In the genomic region with DNA sequence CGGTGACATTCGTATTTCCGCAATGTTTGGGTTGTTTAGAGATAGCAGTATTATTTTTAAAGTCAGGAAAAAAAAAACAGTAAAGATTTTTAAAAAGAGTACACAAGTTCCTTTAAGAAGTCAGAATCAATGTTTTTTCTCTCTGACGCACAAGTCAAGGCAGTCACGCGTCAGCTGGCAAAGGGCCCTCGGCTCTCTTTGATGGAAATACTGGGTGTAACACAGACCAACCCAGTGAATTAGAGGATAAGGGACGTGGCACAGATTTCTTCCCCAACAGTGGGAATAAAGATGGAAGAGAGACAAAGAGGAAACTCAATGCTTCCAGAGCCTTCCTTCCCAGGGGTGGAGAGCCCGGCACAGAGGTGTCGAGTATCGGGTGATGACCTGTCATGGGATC, we compare ENCODE assay signal across 15 cellular contexts.
"Had no signal": no experiment of that assay in that cellular context is flagged by ENCODE, and none has a peak within 500 bp of the region (broad histone marks: within the 10 kb centered on the region; RNA-seq: fewer than 3 reads in every experiment).

No MANE protein-coding gene starts in this region.

- ATAC-seq: activated CD8-positive, alpha-beta T cell treated with anti-CD3 and anti-CD28 coated beads, Interleukin-2, amount 10 ng/mL, durations not matched to agents 7 days and 5 days; activated naive CD4-positive, alpha-beta T cell treated with anti-CD3 and anti-CD28 coated beads, Interleukin-2, amount 50 U/mL, for 72 hours; stimulated activated naive CD8-positive, alpha-beta T cell treated with anti-CD3 and anti-CD28 coated beads, Interleukin-15, amount 100 ng/mL, for 72 hours had no signal

- H3K27me3 ChIP-seq: SJCRH30, upper lobe of left lung had no signal

- DNase-seq: activated CD4-positive, alpha-beta T cell treated with anti-CD3 and anti-CD28 coated beads, Interleukin-2, amount 50 U/mL, for 1 hour; activated CD4-positive, CD25-positive, alpha-beta regulatory T cell treated with anti-CD3 and anti-CD28 coated beads, Interleukin-2, amount 50 U/mL, for 72 hours; activated CD8-positive, alpha-beta T cell treated with anti-CD3 and anti-CD28 coated beads, Interleukin-2, amount 10 ng/mL, durations not matched to agents 7 days and 5 days; amniotic stem cell; glutamatergic neuron; hypothalamus; occipital lobe; SJCRH30; stimulated activated CD4-positive, alpha-beta T cell treated with anti-CD3 and anti-CD28 coated beads, Interleukin-1b, Interleukin-23, amount 100 ng/mL, for 48 hours; stimulated activated naive CD8-positive, alpha-beta T cell treated with anti-CD3 and anti-CD28 coated beads, Interleukin-15, amount 100 ng/mL, for 72 hours; T-helper 1 cell; upper lobe of left lung; WERI-Rb-1 had no signal

- H3K4me1 ChIP-seq: SJCRH30 had no signal

- H3K9me3 ChIP-seq: SJCRH30, upper lobe of left lung had no signal

- H3K4me3 ChIP-seq: SJCRH30, skin epidermis, upper lobe of left lung had no signal

- H3K27ac ChIP-seq: SJCRH30, upper lobe of left lung, WERI-Rb-1 had no signal
